In genomic region chr12:114869091-114869834, GRCh38 we compare ENCODE assay signal across 15 cellular contexts.
DNase-seq lines count a peak whose midpoint lies in the region; ATAC-seq, FAIRE-seq and TF ChIP-seq lines count a peak whose summit lies in the region.
"Had no signal": no experiment of that assay in that cellular context is flagged by ENCODE, and none has a peak within 500 bp of the region (broad histone marks: within the 10 kb centered on the region; RNA-seq: fewer than 3 reads in every experiment).

No MANE protein-coding gene starts in this region.

- H3K27ac ChIP-seq in HepG2 (ENCODE audit: extremely low read length, insufficient read depth, low read length) (no peak overlapping the region), right lobe of liver (no peak overlapping the region), right cardiac atrium (ENCODE audit: low read length) (no peak overlapping the region)
- H3K27ac ChIP-seq: pancreas, uterus had no signal

- H4K20me1 ChIP-seq in HepG2 (ENCODE audit: insufficient read depth, low read length): no peaks in the 10 kb centered on the region

- no peaks in the 10 kb centered on the region for H3K79me2 ChIP-seq in HepG2 (ENCODE audit: insufficient read depth, low read length)

- H3K36me3 ChIP-seq in HepG2 (replicated peaks in 1 of 2; ENCODE audit: control insufficient read depth in 1 of 2, insufficient read depth in 2 of 2, low read length in 2 of 2) (no peaks in the 10 kb centered on the region), right lobe of liver (no peaks in the 10 kb centered on the region)
- H3K36me3 ChIP-seq: pancreas, uterus had no signal

- H3K9ac ChIP-seq in HepG2 (ENCODE audit: insufficient read depth, low read depth, low read length): no peak overlapping the region

- H2AFZ ChIP-seq in HepG2 (ENCODE audit: low read length): no peak overlapping the region

- H3K27me3 Mint-ChIP-seq in stimulated activated naive B cell treated with anti-CD40 and anti-IgM and Interleukin-4, amounts not matched to agents 10 μg/mL and 1 μg/mL and 100 μg/mL, for 72 hours: peaks cover 0 to 6% of the 10 kb centered on the region in 2 donors

- H3K27me3 ChIP-seq in HepG2 (ENCODE audit: control insufficient read depth in 1 of 2, insufficient read depth in 2 of 2, low read length in 2 of 2) (no peaks in the 10 kb centered on the region; a peak in 2 of 5 replicates), right lobe of liver (no peaks in the 10 kb centered on the region), right cardiac atrium (ENCODE audit: control insufficient read depth, insufficient read depth) (no peaks in the 10 kb centered on the region)
- H3K27me3 ChIP-seq: pancreas, uterus had no signal

- H3K4me3 ChIP-seq in HepG2 (replicated peaks in 1 of 3; ENCODE audit: insufficient read depth in 1 of 3, low read depth in 2 of 3, low read length in 3 of 3) (no peak overlapping the region), right lobe of liver (no peak overlapping the region), fibroblast of mammary gland (ENCODE audit: control insufficient read depth, low read depth, low read length) (no peak overlapping the region), right cardiac atrium (ENCODE audit: low read length) (no peak overlapping the region)
- H3K4me3 ChIP-seq: K562, pancreas, uterus had no signal

- no peak overlapping the region for H3K27ac Mint-ChIP-seq in stimulated activated naive B cell treated with anti-CD40 and anti-IgM and Interleukin-4, amounts not matched to agents 10 μg/mL and 1 μg/mL and 100 μg/mL, for 72 hours

- H3K36me3 Mint-ChIP-seq in stimulated activated naive B cell treated with anti-CD40 and anti-IgM and Interleukin-4, amounts not matched to agents 10 μg/mL and 1 μg/mL and 100 μg/mL, for 72 hours: no peaks in the 10 kb centered on the region

- H3K4me2 ChIP-seq in HepG2 (ENCODE audit: low read depth, low read length): no peak overlapping the region

- TF ChIP-seq CTCF in HepG2 (CRISPR knock-in tag; IDR thresholded peaks at IDR 0.05): no peak
- TF ChIP-seq CTCF in right lobe of liver (IDR thresholded peaks at IDR 0.05): no peak
- no peak for TF ChIP-seq CTCF in fibroblast of mammary gland (conservative IDR thresholded peaks at IDR 0.05; ENCODE audit: control insufficient read depth, insufficient read depth, low read depth, low read length)

- in situ Hi-C loops in HepG2 (cut with HindIII; ENCODE audit: extremely low pct_ligation_motif_present, low pct_unique_long_range_greater_than_20kb): no loop called here

- no peaks in the 10 kb centered on the region for H3K4me1 Mint-ChIP-seq in stimulated activated naive B cell treated with anti-CD40 and anti-IgM and Interleukin-4, amounts not matched to agents 10 μg/mL and 1 μg/mL and 100 μg/mL, for 72 hours

- intact Hi-C loops in HepG2 (cut with micrococcal nuclease; ENCODE audit: unreplicated experiment): no loop called here
- intact Hi-C loops in right lobe of liver (cut with DNase I): no loop called here
- intact Hi-C loops in right cardiac atrium (cut with DNase I): no loop called here

- FAIRE-seq in HepG2 (lab: Jason Lieb, UNC) (no peak), GM12891 (lab: Jason Lieb, UNC) (no peak)
- FAIRE-seq: K562, pancreas had no signal

- TF ChIP-seq RAD21 in HepG2 (CRISPR knock-in tag; IDR thresholded peaks at IDR 0.05): no peak

- DNase-seq in HepG2 (ENCODE audit: low spot score) (no peak), right lobe of liver (no peak), NCI-H69 (lab: John Stamatoyannopoulos, UW) (peak; percentile 88), fibroblast of mammary gland (ENCODE audit: low read depth) (peak; percentile 91), GM12891 (ENCODE audit: insufficient read length, low spot score) (no peak), right cardiac atrium (no peak), nucleus accumbens (lab: John Stamatoyannopoulos, UW) (no peak)
- no peak for DNase-seq in stimulated activated naive B cell treated with anti-CD40 and anti-IgM and Interleukin-4, amounts not matched to agents 10 μg/mL and 1 μg/mL and 100 μg/mL, for 72 hours
- DNase-seq: activated CD4-positive, alpha-beta T cell treated with anti-CD3 and anti-CD28 coated beads, Interleukin-2, amount 50 U/mL, for 1 hour; activated effector memory CD4-positive, alpha-beta T cell treated with anti-CD3 and anti-CD28 coated beads, Interleukin-2, amount 50 U/mL, for 16 hours; AML-193; NCI-H187; pancreas; uterus had no signal

- H3K9me3 Mint-ChIP-seq in stimulated activated naive B cell treated with anti-CD40 and anti-IgM and Interleukin-4, amounts not matched to agents 10 μg/mL and 1 μg/mL and 100 μg/mL, for 72 hours: no peaks in the 10 kb centered on the region

- POLR2A ChIA-PET in HepG2 (lab: Yijun Ruan, JAX): interaction anchor here (0.7 kb wide), 1 partner anchor 185 kb away, joined by 3 read pairs; the partner anchor contains the start of gene TBX3

- ATAC-seq in HepG2 (peak; percentile 51), right lobe of liver (no peak), right cardiac atrium (no peak)
- no peak for ATAC-seq in stimulated activated naive B cell treated with anti-CD40 and anti-IgM and Interleukin-4, amounts not matched to agents 10 μg/mL and 1 μg/mL and 100 μg/mL, for 72 hours (replicated peaks)
- ATAC-seq: K562, pancreas had no signal

- TF ChIP-seq POLR2A in HepG2 (IDR thresholded peaks at IDR 0.05; ENCODE audit: insufficient read depth in 1 of 2, low read depth in 2 of 2, low read length in 2 of 2) (no peak), right lobe of liver (IDR thresholded peaks at IDR 0.05) (no peak), GM12891 (IDR thresholded peaks at IDR 0.05; ENCODE audit: low read depth, low read length) (no peak)

- H3K9me3 ChIP-seq in HepG2 (ENCODE audit: low read length) (no peaks in the 10 kb centered on the region), right lobe of liver (no peaks in the 10 kb centered on the region), right cardiac atrium (ENCODE audit: control insufficient read depth, low read length) (no peaks in the 10 kb centered on the region)
- H3K9me3 ChIP-seq: pancreas, uterus had no signal

- TF ChIP-seq EP300 in HepG2 (IDR thresholded peaks at IDR 0.05; ENCODE audit: low read depth in 2 of 2, low read length in 2 of 2) (no peak), HepG2 (CRISPR knock-in tag; IDR thresholded peaks at IDR 0.05; ENCODE audit: borderline replicate concordance) (no peak)

- H3K4me1 ChIP-seq in HepG2 (ENCODE audit: insufficient read depth, low read length) (peaks cover 9% of the 10 kb centered on the region; the same call in 1 of the 2 replicates), right lobe of liver (no peaks in the 10 kb centered on the region), right cardiac atrium (ENCODE audit: control insufficient read depth, insufficient read depth, low read length) (no peaks in the 10 kb centered on the region)
- H3K4me1 ChIP-seq: pancreas, uterus had no signal

- CTCF ChIA-PET in HepG2 (lab: Yijun Ruan, JAX; ENCODE audit: low intra/inter-chr PET ratio, low total read pairs): no interaction called here

- 45% methylated on average over 10 of the region's 12 CpGs for WGBS in HepG2 (ENCODE audit: low lambda C conversion rate)
- 51% methylated on average over 7 of the region's 12 CpGs for WGBS in right lobe of liver (ENCODE audit: insufficient coverage, low coverage, low lambda C conversion rate, missing lambda C conversion rate)
- 58% methylated on average over 12 of the region's 12 CpGs for WGBS in right cardiac atrium

- H3K4me3 Mint-ChIP-seq in stimulated activated naive B cell treated with anti-CD40 and anti-IgM and Interleukin-4, amounts not matched to agents 10 μg/mL and 1 μg/mL and 100 μg/mL, for 72 hours: no peak overlapping the region

- no TSS peak for BruUV-seq in HepG2 (replicated peaks; lab: Mats Ljungman, UMichigan)

TF ChIP-seq in GM12891, 5 proteins besides CTCF, POLR2A, EP300 and RAD21:
- no peak for TF ChIP-seq POU2F2 (IDR thresholded peaks at IDR 0.05; ENCODE audit: low read depth, low read length)
- TF ChIP-seq SPI1 (IDR thresholded peaks at IDR 0.05; ENCODE audit: low read depth, low read length): no peak
- no peak for TF ChIP-seq POLR2AphosphoS5 (IDR thresholded peaks at IDR 0.05; ENCODE audit: low read depth, low read length)
- TF ChIP-seq PAX5 (IDR thresholded peaks at IDR 0.05; ENCODE audit: insufficient read depth, low read length, severe bottlenecking): no peak
- no peak for TF ChIP-seq TAF1 (IDR thresholded peaks at IDR 0.05; ENCODE audit: low read depth, low read length)

Comparison
In these comparisons a context has a peak if more than half of its experiments do, and no peak if none do; other contexts are left out.
1. DNase-seq: peak in NCI-H69 (single experiment) and fibroblast of mammary gland (single experiment); none in HepG2 (single experiment), right lobe of liver (0 of 3), GM12891 (single experiment), right cardiac atrium (0 of 3), stimulated activated naive B cell treated with anti-CD40 and anti-IgM and Interleukin-4, amounts not matched to agents 10 μg/mL and 1 μg/mL and 100 μg/mL, for 72 hours (single experiment) and nucleus accumbens (0 of 56).